In the genomic region with DNA sequence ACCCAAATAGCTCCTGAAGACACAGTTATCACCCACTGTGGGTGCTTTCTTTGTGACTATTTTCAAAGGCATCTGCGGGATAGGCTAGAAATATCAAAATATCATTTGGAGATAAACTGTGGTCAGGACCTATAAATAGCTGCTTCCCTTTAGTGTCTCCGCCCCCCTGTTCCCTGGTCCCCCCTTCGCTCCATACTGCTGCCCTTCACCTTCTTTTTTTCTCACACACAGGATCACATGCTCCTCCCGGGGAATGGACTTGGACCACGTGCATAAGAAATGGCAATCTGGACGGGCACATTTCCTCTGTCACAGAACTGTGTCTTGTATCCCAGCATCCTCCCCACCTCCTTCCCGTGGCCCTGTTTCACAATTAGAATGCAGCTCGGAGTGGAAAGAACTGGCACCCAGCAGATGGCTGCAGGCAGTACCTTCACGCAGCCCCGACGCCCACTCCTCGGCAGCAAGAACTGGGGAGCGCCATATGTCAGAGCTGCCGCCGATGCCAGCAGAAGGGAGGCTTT, we compare ENCODE assay signal across 9 cellular contexts.
DNase-seq lines count a peak whose midpoint lies in the region; ATAC-seq and TF ChIP-seq lines count a peak whose summit lies in the region.
"Had no signal": no experiment of that assay in that cellular context is flagged by ENCODE, and none has a peak within 500 bp of the region (broad histone marks: within the 10 kb centered on the region; RNA-seq: fewer than 3 reads in every experiment).

No MANE protein-coding gene starts in this region.

- peaks cover 37% of the 10 kb centered on the region for H3K27me3 Mint-ChIP-seq in T-helper 17 cell
- H3K27me3 Mint-ChIP-seq in stimulated activated naive CD8-positive, alpha-beta T cell treated with anti-CD3 and anti-CD28 coated beads, Interleukin-15, Interleukin-2, amounts not matched to agents 100 ng/mL and 50 ng/mL, for 24 hours: peaks cover 8% of the 10 kb centered on the region
- H3K27me3 Mint-ChIP-seq in immature natural killer cell (ENCODE audit: low read depth in 3 of 3): peaks cover 4 to 12% (median 4%) of the 10 kb centered on the region in 3 donors

- H3K4me1 Mint-ChIP-seq in T-helper 17 cell (peaks cover 9% of the 10 kb centered on the region), immature natural killer cell (peaks cover 0 to 8% of the 10 kb centered on the region in 2 donors)
- peaks cover 7% of the 10 kb centered on the region for H3K4me1 Mint-ChIP-seq in stimulated activated naive CD8-positive, alpha-beta T cell treated with anti-CD3 and anti-CD28 coated beads, Interleukin-15, Interleukin-2, amounts not matched to agents 100 ng/mL and 50 ng/mL, for 24 hours (ENCODE audit: low read depth)

- no peaks in the 10 kb centered on the region for H3K27me3 ChIP-seq in SK-N-SH (ENCODE audit: insufficient read depth)

- no peak overlapping the region for H3K4me3 ChIP-seq in SK-N-SH (ENCODE audit: low read depth in 2 of 2, low read length in 1 of 2)

- H3K9me2 ChIP-seq in SK-N-SH: no peaks in the 10 kb centered on the region

- no peak for DNase-seq in SK-N-SH
- no peak for DNase-seq in T-helper 17 cell
- peak in 35 of 42 donors; percentile 18 to 78 (median 51) for DNase-seq in head of caudate nucleus
- DNase-seq in NK-92 (lab: John Stamatoyannopoulos, UW; ENCODE audit: unreplicated experiment): no peak
- DNase-seq in OCI-M1 (lab: John Stamatoyannopoulos, UW): no peak
- no peak for DNase-seq in immature natural killer cell

- CTCF ChIA-PET in SK-N-SH (lab: Yijun Ruan, JAX): interaction anchor here (0.9 to 9.1 kb wide), 8 partner anchors 9 to 827 kb away, joined by 3 to 77 read pairs (median 3); no protein-coding TSS in a partner anchor

- no peaks in the 10 kb centered on the region for H3F3A ChIP-seq in SK-N-SH (replicated peaks; ENCODE audit: insufficient read depth)

- H3K79me2 ChIP-seq in SK-N-SH (ENCODE audit: insufficient read depth): no peaks in the 10 kb centered on the region

- H3K9ac ChIP-seq in SK-N-SH: no peak overlapping the region

- H3K27ac ChIP-seq in SK-N-SH (ENCODE audit: low read depth in 2 of 2, low read length in 1 of 2): no peak overlapping the region
- H3K27ac ChIP-seq: WERI-Rb-1 had no signal

- H4K20me1 ChIP-seq in SK-N-SH (ENCODE audit: insufficient read depth): no peaks in the 10 kb centered on the region

- TF ChIP-seq RAD21 in SK-N-SH (IDR thresholded peaks at IDR 0.05; ENCODE audit: low read length): no peak

- H3K9me3 ChIP-seq in SK-N-SH (no peaks in the 10 kb centered on the region), T-helper 17 cell (ENCODE audit: control insufficient read depth, low read length, poor library complexity, severe bottlenecking) (peaks cover 3% of the 10 kb centered on the region)

- peak overlapping the region; percentile 77 for H3K4me3 Mint-ChIP-seq in T-helper 17 cell
- peak overlapping the region; percentile 56 for H3K4me3 Mint-ChIP-seq in stimulated activated naive CD8-positive, alpha-beta T cell treated with anti-CD3 and anti-CD28 coated beads, Interleukin-15, Interleukin-2, amounts not matched to agents 100 ng/mL and 50 ng/mL, for 24 hours
- no peak overlapping the region for H3K4me3 Mint-ChIP-seq in immature natural killer cell

- no peak for TF ChIP-seq EP300 in SK-N-SH (IDR thresholded peaks at IDR 0.05; ENCODE audit: borderline replicate concordance in 1 of 2, low read depth in 1 of 2, low read length in 1 of 2)

- ATAC-seq in SK-N-SH treated with all-trans-retinoic acid at 6 μM for 48 hours (no peak), T-helper 17 cell (peak; percentile 16)

- 0 out of 2 replicates have a peak overlapping the region, but pooled peaks have one; percentile 41 for H2AFZ ChIP-seq in SK-N-SH (ENCODE audit: low read depth)

- no peaks in the 10 kb centered on the region for H3K36me3 ChIP-seq in SK-N-SH (replicated peaks in 1 of 2; ENCODE audit: control insufficient read depth in 1 of 2, insufficient read depth in 2 of 2, low read length in 1 of 2)
- H3K36me3 ChIP-seq: WERI-Rb-1 had no signal

- POLR2A ChIA-PET in SK-N-SH (lab: Yijun Ruan, JAX): no interaction called here

- H3K4me1 ChIP-seq in SK-N-SH (ENCODE audit: control insufficient read depth in 1 of 2, insufficient read depth in 2 of 2, low read depth in 1 of 2, low read length in 1 of 2): no peaks in the 10 kb centered on the region

- 82% methylated on average over 15 of the region's 15 CpGs for WGBS in SK-N-SH (ENCODE audit: low lambda C conversion rate)

- no peak for TF ChIP-seq CTCF in SK-N-SH (IDR thresholded peaks at IDR 0.05)

- H3K36me3 Mint-ChIP-seq in T-helper 17 cell (ENCODE audit: low read depth): no peaks in the 10 kb centered on the region
- no peaks in the 10 kb centered on the region for H3K36me3 Mint-ChIP-seq in stimulated activated naive CD8-positive, alpha-beta T cell treated with anti-CD3 and anti-CD28 coated beads, Interleukin-15, Interleukin-2, amounts not matched to agents 100 ng/mL and 50 ng/mL, for 24 hours (ENCODE audit: low read depth)
- H3K36me3 Mint-ChIP-seq in immature natural killer cell: no peaks in the 10 kb centered on the region

- H3K4me2 ChIP-seq in SK-N-SH: no peak overlapping the region

- H3K27ac Mint-ChIP-seq in T-helper 17 cell (no peak overlapping the region), immature natural killer cell (no peak overlapping the region)
- no peak overlapping the region for H3K27ac Mint-ChIP-seq in stimulated activated naive CD8-positive, alpha-beta T cell treated with anti-CD3 and anti-CD28 coated beads, Interleukin-15, Interleukin-2, amounts not matched to agents 100 ng/mL and 50 ng/mL, for 24 hours

- intact Hi-C loops in head of caudate nucleus (cut with DNase I): loop anchor here (10.0 kb wide), 3 partner anchors 134 to 824 kb away; a partner anchor contains a TSS

- H3K9me3 Mint-ChIP-seq in stimulated activated naive CD8-positive, alpha-beta T cell treated with anti-CD3 and anti-CD28 coated beads, Interleukin-15, Interleukin-2, amounts not matched to agents 100 ng/mL and 50 ng/mL, for 24 hours: no peaks in the 10 kb centered on the region
- peaks cover 0 to 2% (median 0%) of the 10 kb centered on the region in 6 donors for H3K9me3 Mint-ChIP-seq in immature natural killer cell

TF ChIP-seq in SK-N-SH, 30 proteins besides CTCF, POLR2A, EP300 and RAD21 (continues in another document):
- TF ChIP-seq, protein P1, sequence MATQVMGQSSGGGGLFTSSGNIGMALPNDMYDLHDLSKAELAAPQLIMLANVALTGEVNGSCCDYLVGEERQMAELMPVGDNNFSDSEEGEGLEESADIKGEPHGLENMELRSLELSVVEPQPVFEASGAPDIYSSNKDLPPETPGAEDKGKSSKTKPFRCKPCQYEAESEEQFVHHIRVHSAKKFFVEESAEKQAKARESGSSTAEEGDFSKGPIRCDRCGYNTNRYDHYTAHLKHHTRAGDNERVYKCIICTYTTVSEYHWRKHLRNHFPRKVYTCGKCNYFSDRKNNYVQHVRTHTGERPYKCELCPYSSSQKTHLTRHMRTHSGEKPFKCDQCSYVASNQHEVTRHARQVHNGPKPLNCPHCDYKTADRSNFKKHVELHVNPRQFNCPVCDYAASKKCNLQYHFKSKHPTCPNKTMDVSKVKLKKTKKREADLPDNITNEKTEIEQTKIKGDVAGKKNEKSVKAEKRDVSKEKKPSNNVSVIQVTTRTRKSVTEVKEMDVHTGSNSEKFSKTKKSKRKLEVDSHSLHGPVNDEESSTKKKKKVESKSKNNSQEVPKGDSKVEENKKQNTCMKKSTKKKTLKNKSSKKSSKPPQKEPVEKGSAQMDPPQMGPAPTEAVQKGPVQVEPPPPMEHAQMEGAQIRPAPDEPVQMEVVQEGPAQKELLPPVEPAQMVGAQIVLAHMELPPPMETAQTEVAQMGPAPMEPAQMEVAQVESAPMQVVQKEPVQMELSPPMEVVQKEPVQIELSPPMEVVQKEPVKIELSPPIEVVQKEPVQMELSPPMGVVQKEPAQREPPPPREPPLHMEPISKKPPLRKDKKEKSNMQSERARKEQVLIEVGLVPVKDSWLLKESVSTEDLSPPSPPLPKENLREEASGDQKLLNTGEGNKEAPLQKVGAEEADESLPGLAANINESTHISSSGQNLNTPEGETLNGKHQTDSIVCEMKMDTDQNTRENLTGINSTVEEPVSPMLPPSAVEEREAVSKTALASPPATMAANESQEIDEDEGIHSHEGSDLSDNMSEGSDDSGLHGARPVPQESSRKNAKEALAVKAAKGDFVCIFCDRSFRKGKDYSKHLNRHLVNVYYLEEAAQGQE (IDR thresholded peaks at IDR 0.05; ENCODE audit: low read depth, low read length): no peak
- TF ChIP-seq CHD2 (IDR thresholded peaks at IDR 0.05; ENCODE audit: low read length, partially characterized antibody) (no peak), EZH2phosphoT487 (IDR thresholded peaks at IDR 0.05; ENCODE audit: borderline replicate concordance, low read depth) (no peak), TAF1 (IDR thresholded peaks at IDR 0.05; ENCODE audit: borderline replicate concordance, low read depth, low read length) (no peak)

TF ChIP-seq in SK-N-SH treated with all-trans-retinoic acid at 6 μM for 48 hours, 23 proteins besides CTCF, POLR2A, EP300 and RAD21:
- TF ChIP-seq, protein P2, sequence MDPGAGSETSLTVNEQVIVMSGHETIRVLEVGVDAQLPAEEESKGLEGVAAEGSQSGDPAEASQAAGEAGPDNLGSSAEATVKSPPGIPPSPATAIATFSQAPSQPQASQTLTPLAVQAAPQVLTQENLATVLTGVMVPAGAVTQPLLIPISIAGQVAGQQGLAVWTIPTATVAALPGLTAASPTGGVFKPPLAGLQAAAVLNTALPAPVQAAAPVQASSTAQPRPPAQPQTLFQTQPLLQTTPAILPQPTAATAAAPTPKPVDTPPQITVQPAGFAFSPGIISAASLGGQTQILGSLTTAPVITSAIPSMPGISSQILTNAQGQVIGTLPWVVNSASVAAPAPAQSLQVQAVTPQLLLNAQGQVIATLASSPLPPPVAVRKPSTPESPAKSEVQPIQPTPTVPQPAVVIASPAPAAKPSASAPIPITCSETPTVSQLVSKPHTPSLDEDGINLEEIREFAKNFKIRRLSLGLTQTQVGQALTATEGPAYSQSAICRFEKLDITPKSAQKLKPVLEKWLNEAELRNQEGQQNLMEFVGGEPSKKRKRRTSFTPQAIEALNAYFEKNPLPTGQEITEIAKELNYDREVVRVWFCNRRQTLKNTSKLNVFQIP (CRISPR knock-in tag; IDR thresholded peaks at IDR 0.05; ENCODE audit: borderline replicate concordance, low read depth): no peak
- TF ChIP-seq GLIS3 (CRISPR knock-in tag; IDR thresholded peaks at IDR 0.05) (no peak), BACH2 (CRISPR knock-in tag; IDR thresholded peaks at IDR 0.05; ENCODE audit: borderline replicate concordance) (no peak)
TF ChIP-seq in SK-N-SH treated with all-trans-retinoic acid at 6 μM for 48 hours: peak in this region for 0.

Comparison
In these comparisons a context has a peak if more than half of its experiments do, and no peak if none do; other contexts are left out.
1. DNase-seq: peak in head of caudate nucleus (35 of 42); none in SK-N-SH (single experiment), T-helper 17 cell (0 of 3), NK-92 (single experiment), OCI-M1 (single experiment) and immature natural killer cell (0 of 3).
2. H3K4me3 Mint-ChIP-seq: peak in T-helper 17 cell (single experiment) and stimulated activated naive CD8-positive, alpha-beta T cell treated with anti-CD3 and anti-CD28 coated beads, Interleukin-15, Interleukin-2, amounts not matched to agents 100 ng/mL and 50 ng/mL, for 24 hours (single experiment); none in immature natural killer cell (0 of 5).